ENCODE assay signal across 8 cellular contexts in genomic region chr15:78979456-78980320, GRCh38. TPM values are rescaled to one million over a fixed set of nuclear protein-coding genes. Genes with fewer than 3 reads are reported as not detected.
A peak's percentile ranks its signal among the peaks of the same experiment; 100 is the strongest.
DNase-seq lines count a peak whose midpoint lies in the region; ATAC-seq, FAIRE-seq and TF ChIP-seq lines count a peak whose summit lies in the region.

No MANE protein-coding gene starts in this region.

- H3K4me3 ChIP-seq in epithelial cell of esophagus (ENCODE audit: low read length), result no peak overlapping the region

- intact Hi-C loops in natural killer cell (cut with micrococcal nuclease), result no loop called here

- DNase-seq in natural killer cell (no peak), NAMALWA (ENCODE audit: low spot score) (peak; percentile 60), epithelial cell of esophagus (ENCODE audit: low read depth) (peak; percentile 88), middle frontal gyrus (ENCODE audit: extremely low spot score, low spot score) (peak; percentile 35), urothelium cell line (ENCODE audit: low spot score) (peak; percentile 69)
- no peak for DNase-seq in natural killer cell treated with Interleukin-12 subunit alpha and Interleukin-12 subunit beta and Interleukin-15 and Interleukin-18, amount 100 ng/mL, for 72 hours (ENCODE audit: low spot score)
- peak; percentile 13 for DNase-seq in T-helper 2 cell treated with Interferon-gamma antibody and Interleukin-4, amounts not matched to agents 5 μg/mL and 100 μg/mL, for 36 hours (ENCODE audit: low spot score)

- no peaks in the 10 kb centered on the region for H3K9me3 Mint-ChIP-seq in natural killer cell
- H3K9me3 Mint-ChIP-seq in natural killer cell treated with Interleukin-12 subunit alpha and Interleukin-12 subunit beta and Interleukin-15 and Interleukin-18, amount 100 ng/mL, for 72 hours, result no peaks in the 10 kb centered on the region
- no peaks in the 10 kb centered on the region for H3K9me3 Mint-ChIP-seq in T-helper 2 cell treated with Interferon-gamma antibody and Interleukin-4, amounts not matched to agents 5 μg/mL and 100 μg/mL, for 36 hours

- H3K36me3 Mint-ChIP-seq in natural killer cell, result no peaks in the 10 kb centered on the region
- H3K36me3 Mint-ChIP-seq in natural killer cell treated with Interleukin-12 subunit alpha and Interleukin-12 subunit beta and Interleukin-15 and Interleukin-18, amount 100 ng/mL, for 72 hours, result no peaks in the 10 kb centered on the region
- no peaks in the 10 kb centered on the region for H3K36me3 Mint-ChIP-seq in T-helper 2 cell treated with Interferon-gamma antibody and Interleukin-4, amounts not matched to agents 5 μg/mL and 100 μg/mL, for 36 hours (ENCODE audit: low read depth)

- ATAC-seq in natural killer cell (no peak), GM18520 (IDR thresholded peaks at IDR 0.05; ENCODE audit: unreplicated experiment) (no peak)
- ATAC-seq in natural killer cell treated with Interleukin-12 subunit alpha and Interleukin-12 subunit beta and Interleukin-15 and Interleukin-18, amount 100 ng/mL, for 72 hours, result no peak

- no peak overlapping the region for H3K27ac Mint-ChIP-seq in natural killer cell
- no peak overlapping the region for H3K27ac Mint-ChIP-seq in natural killer cell treated with Interleukin-12 subunit alpha and Interleukin-12 subunit beta and Interleukin-15 and Interleukin-18, amount 100 ng/mL, for 72 hours
- no peak overlapping the region for H3K27ac Mint-ChIP-seq in T-helper 2 cell treated with Interferon-gamma antibody and Interleukin-4, amounts not matched to agents 5 μg/mL and 100 μg/mL, for 36 hours

- TF ChIP-seq CTCF in natural killer cell (IDR thresholded peaks at IDR 0.05), result peak; percentile 35
- peak; percentile 82 for TF ChIP-seq CTCF in epithelial cell of esophagus (IDR thresholded peaks at IDR 0.05; ENCODE audit: insufficient read depth, low read depth, low read length, missing control alignments)

- H3K27me3 Mint-ChIP-seq in natural killer cell (ENCODE audit: low read depth in 2 of 2), result peaks cover 0 to 8% of the 10 kb centered on the region in 2 donors
- H3K27me3 Mint-ChIP-seq in natural killer cell treated with Interleukin-12 subunit alpha and Interleukin-12 subunit beta and Interleukin-15 and Interleukin-18, amount 100 ng/mL, for 72 hours, result peaks cover 6% of the 10 kb centered on the region in 2 donors
- peaks cover 4% of the 10 kb centered on the region for H3K27me3 Mint-ChIP-seq in T-helper 2 cell treated with Interferon-gamma antibody and Interleukin-4, amounts not matched to agents 5 μg/mL and 100 μg/mL, for 36 hours (ENCODE audit: low read depth)

- FAIRE-seq in urothelium cell line (lab: Jason Lieb, UNC), result peak; percentile 23

- H3K4me1 Mint-ChIP-seq in natural killer cell, result no peaks in the 10 kb centered on the region
- peaks cover 0 to 8% of the 10 kb centered on the region in 2 donors for H3K4me1 Mint-ChIP-seq in natural killer cell treated with Interleukin-12 subunit alpha and Interleukin-12 subunit beta and Interleukin-15 and Interleukin-18, amount 100 ng/mL, for 72 hours (ENCODE audit: low read depth in 2 of 2)
- peaks cover 11% of the 10 kb centered on the region for H3K4me1 Mint-ChIP-seq in T-helper 2 cell treated with Interferon-gamma antibody and Interleukin-4, amounts not matched to agents 5 μg/mL and 100 μg/mL, for 36 hours (ENCODE audit: low read depth)

- no peak overlapping the region for H3K4me3 Mint-ChIP-seq in natural killer cell
- no peak overlapping the region for H3K4me3 Mint-ChIP-seq in natural killer cell treated with Interleukin-12 subunit alpha and Interleukin-12 subunit beta and Interleukin-15 and Interleukin-18, amount 100 ng/mL, for 72 hours
- no peak overlapping the region for H3K4me3 Mint-ChIP-seq in T-helper 2 cell treated with Interferon-gamma antibody and Interleukin-4, amounts not matched to agents 5 μg/mL and 100 μg/mL, for 36 hours

RNA-seq across cellular contexts. Expression of gene CTSH, which starts 34.8 kb away (rescaled TPM):
- 10 to 100 TPM in 1 of 3 donors, 1 to 10 TPM in 2; 8.8 to 18.1 (median 9.7) TPM for total RNA-seq in natural killer cell
- total RNA-seq in natural killer cell treated with Interleukin-12 subunit alpha and Interleukin-12 subunit beta and Interleukin-15 and Interleukin-18, amount 100 ng/mL, for 72 hours, result 10 to 100 TPM; 16.1 to 25.2 TPM

Comparison
In these comparisons a context has a peak if more than half of its experiments do, and no peak if none do; other contexts are left out.
1. DNase-seq: peak in NAMALWA (single experiment), T-helper 2 cell treated with Interferon-gamma antibody and Interleukin-4, amounts not matched to agents 5 μg/mL and 100 μg/mL, for 36 hours (single experiment), epithelial cell of esophagus (single experiment), middle frontal gyrus (single experiment) and urothelium cell line (single experiment); none in natural killer cell (single experiment) and natural killer cell treated with Interleukin-12 subunit alpha and Interleukin-12 subunit beta and Interleukin-15 and Interleukin-18, amount 100 ng/mL, for 72 hours (single experiment).